In the genomic region with DNA sequence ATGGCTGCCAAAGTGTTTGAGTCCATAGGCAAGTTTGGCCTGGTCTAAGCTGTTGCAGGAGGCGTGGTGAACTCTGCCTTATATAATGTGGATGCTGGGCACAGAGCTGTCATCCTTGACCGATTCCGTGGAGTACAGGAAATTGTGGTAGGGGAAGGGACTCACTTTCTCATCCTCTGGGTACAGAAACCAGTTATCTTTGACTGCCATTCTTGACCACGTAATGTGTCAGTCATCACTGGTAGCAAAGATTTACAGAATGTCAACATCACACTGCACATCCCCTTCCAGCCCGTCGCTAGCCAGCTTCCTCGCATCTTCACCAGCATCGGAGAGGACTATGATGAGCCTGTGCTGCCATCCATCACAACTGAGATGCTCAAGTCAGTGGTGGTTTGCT, we compare ENCODE assay signal across 17 cellular contexts.
DNase-seq lines count a peak whose midpoint lies in the region; ATAC-seq, FAIRE-seq and TF ChIP-seq lines count a peak whose summit lies in the region.
"Had no signal": no experiment of that assay in that cellular context is flagged by ENCODE, and none has a peak within 500 bp of the region (broad histone marks: within the 10 kb centered on the region; RNA-seq: fewer than 3 reads in every experiment).

No MANE protein-coding gene starts in this region.

- H3K9me3 ChIP-seq in K562 (replicated peaks; ENCODE audit: control insufficient read depth, insufficient read depth, low read depth, low read length) (no peaks in the 10 kb centered on the region), OCI-LY7 (ENCODE audit: low read length) (no peaks in the 10 kb centered on the region)
- H3K9me3 ChIP-seq: BE2C had no signal

- H3K9me1 ChIP-seq in K562 (ENCODE audit: control insufficient read depth, insufficient read depth, low read length): no peaks in the 10 kb centered on the region

- peaks cover 17% of the 10 kb centered on the region for H3K4me1 Mint-ChIP-seq in stimulated activated memory B cell treated with anti-CD40 and anti-IgM and Interleukin-4, amounts not matched to agents 10 μg/mL and 1 μg/mL and 100 μg/mL, for 72 hours

- H3K4me3 Mint-ChIP-seq in stimulated activated memory B cell treated with anti-CD40 and anti-IgM and Interleukin-4, amounts not matched to agents 10 μg/mL and 1 μg/mL and 100 μg/mL, for 72 hours: no peak overlapping the region

- ATAC-seq in K562 (no peak), GM18867 (IDR thresholded peaks at IDR 0.05; ENCODE audit: unreplicated experiment) (no peak)
- ATAC-seq in stimulated activated memory B cell treated with anti-CD40 and anti-IgM and Interleukin-4, amounts not matched to agents 10 μg/mL and 1 μg/mL and 100 μg/mL, for 72 hours: no peak
- ATAC-seq: HepG2 had no signal

- no peaks in the 10 kb centered on the region for H4K20me1 ChIP-seq in K562 (replicated peaks; ENCODE audit: control insufficient read depth, insufficient read depth, low read length)
- no peaks in the 10 kb centered on the region for H4K20me1 ChIP-seq in OCI-LY7 (ENCODE audit: insufficient read depth, low read length)

- H3K4me3 ChIP-seq in K562 (no peak overlapping the region), OCI-LY7 (ENCODE audit: low read depth, low read length, poor library complexity, severe bottlenecking) (no peak overlapping the region)

- in situ Hi-C loops in K562 (cut with MboI): no loop called here

- TF ChIP-seq RAD21 in K562 (CRISPR knock-in tag; conservative IDR thresholded peaks at IDR 0.05 in 1 of 2, IDR thresholded peaks at IDR 0.05 in 1 of 2): no peak

- no peak for TF ChIP-seq POLR2A in GM12891 (IDR thresholded peaks at IDR 0.05; ENCODE audit: low read depth, low read length)
- no peak for TF ChIP-seq POLR2A in K562 (conservative IDR thresholded peaks at IDR 0.05)

- H3K36me3 Mint-ChIP-seq in stimulated activated memory B cell treated with anti-CD40 and anti-IgM and Interleukin-4, amounts not matched to agents 10 μg/mL and 1 μg/mL and 100 μg/mL, for 72 hours: no peaks in the 10 kb centered on the region

- no peak overlapping the region for H3K4me2 ChIP-seq in K562 (ENCODE audit: insufficient read depth, low read length)
- H3K4me2 ChIP-seq in OCI-LY7 (ENCODE audit: low read length): no peak overlapping the region

- FAIRE-seq in GM12891 (lab: Jason Lieb, UNC): peak; percentile 90
- FAIRE-seq in RCC 7860 (lab: Jason Lieb, UNC): peak; percentile 97
- peak; percentile 11 for FAIRE-seq in K562 (lab: Jason Lieb, UNC)
- FAIRE-seq: H54, HepG2 had no signal

- CTCF ChIA-PET in K562 (lab: Yijun Ruan, JAX; ENCODE audit: low intra/inter-chr PET ratio): no interaction called here
- CTCF ChIA-PET in OCI-LY7 (lab: Charles Lee; ENCODE audit: unreplicated experiment): no interaction called here

- H2AFZ ChIP-seq in K562 (ENCODE audit: low read depth, low read length) (no peak overlapping the region), OCI-LY7 (ENCODE audit: low read length) (no peak overlapping the region)

- peak overlapping the region; percentile 5 for H3K27ac Mint-ChIP-seq in stimulated activated memory B cell treated with anti-CD40 and anti-IgM and Interleukin-4, amounts not matched to agents 10 μg/mL and 1 μg/mL and 100 μg/mL, for 72 hours

- H3K27me3 Mint-ChIP-seq in stimulated activated memory B cell treated with anti-CD40 and anti-IgM and Interleukin-4, amounts not matched to agents 10 μg/mL and 1 μg/mL and 100 μg/mL, for 72 hours: no peaks in the 10 kb centered on the region

- H3K9me3 Mint-ChIP-seq in stimulated activated memory B cell treated with anti-CD40 and anti-IgM and Interleukin-4, amounts not matched to agents 10 μg/mL and 1 μg/mL and 100 μg/mL, for 72 hours: no peaks in the 10 kb centered on the region
- H3K9me3 Mint-ChIP-seq: CD8-positive, alpha-beta memory T cell had no signal

- H3K79me2 ChIP-seq in K562 (ENCODE audit: control insufficient read depth, insufficient read depth, low read length) (no peaks in the 10 kb centered on the region), OCI-LY7 (ENCODE audit: insufficient read depth, low read depth, low read length) (no peaks in the 10 kb centered on the region)

- H3K4me1 ChIP-seq in K562 (replicated peaks in 1 of 2; ENCODE audit: control insufficient read depth in 2 of 2, insufficient read depth in 2 of 2, low read length in 2 of 2): 0 out of 5 replicates have a peak, but pooled peaks cover 0 to 3% of the 10 kb centered on the region in 2 experiments
- H3K4me1 ChIP-seq in OCI-LY7 (ENCODE audit: insufficient read depth, low read length, poor library complexity, severe bottlenecking): no peaks in the 10 kb centered on the region
- H3K4me1 ChIP-seq: BE2C had no signal

- H3K9ac ChIP-seq in K562 (ENCODE audit: insufficient read depth in 1 of 2, low read depth in 2 of 2, low read length in 2 of 2): no peak overlapping the region

- POLR2A ChIA-PET in K562 (lab: Yijun Ruan, JAX): interaction anchor here (0.6 to 1.6 kb wide), 6 partner anchors 9 to 503 kb away, joined by 3 to 5 read pairs (median 4); no protein-coding TSS in a partner anchor
- POLR2A ChIA-PET in OCI-LY7 (lab: Charles Lee): no interaction called here

- intact Hi-C loops in K562 (cut with micrococcal nuclease): loop anchor here (10.0 kb wide), 1 partner anchor 215 kb away; the partner anchor contains the start of gene JUN
- intact Hi-C loops in OCI-LY7 (cut with micrococcal nuclease; ENCODE audit: unreplicated experiment): no loop called here

- DNase-seq in GM12891 (ENCODE audit: insufficient read length, low spot score) (no peak), RCC 7860 (ENCODE audit: low spot score) (peak; percentile 95), K562 (ENCODE audit: extremely low read depth in 1 of 4, low spot score in 3 of 4) (peak in 1 of 4 experiments; percentile 34), OCI-LY7 (ENCODE audit: low spot score) (no peak), GM20000 (ENCODE audit: low spot score) (no peak)
- DNase-seq: BE2C; CD8-positive, alpha-beta memory T cell; Karpas-422; NCI-H1417; NCI-H2029; NCI-H524; SIG-M5; SW 1271 had no signal

- TF ChIP-seq EP300 in K562 (IDR thresholded peaks at IDR 0.05; ENCODE audit: low read length): peak; percentile 11; the same call in 1 of the 2 replicates

- no peaks in the 10 kb centered on the region for H3K36me3 ChIP-seq in K562 (ENCODE audit: control insufficient read depth, insufficient read depth, low read length)
- H3K36me3 ChIP-seq in OCI-LY7 (ENCODE audit: insufficient read depth, low read length): no peaks in the 10 kb centered on the region
- H3K36me3 ChIP-seq: BE2C had no signal

- no TSS peak for BruUV-seq in K562 (replicated peaks; lab: Mats Ljungman, UMichigan)
- BruUV-seq in OCI-LY7 (replicated peaks; lab: Mats Ljungman, UMichigan): no TSS peak

- no peaks in the 10 kb centered on the region for H3K27me3 ChIP-seq in K562 (ENCODE audit: control insufficient read depth in 2 of 2, insufficient read depth in 2 of 2, low read length in 2 of 2)
- H3K27me3 ChIP-seq: BE2C had no signal

- H3K9me2 ChIP-seq in OCI-LY7 (ENCODE audit: insufficient read depth, low read length): no peaks in the 10 kb centered on the region

- 7% methylated on average over 8 of the region's 8 CpGs for WGBS in K562 (ENCODE audit: insufficient coverage, low coverage, missing lambda C conversion rate)

- TF ChIP-seq CTCF in K562 (IDR thresholded peaks at IDR 0.05 in 2 of 3, conservative IDR thresholded peaks at IDR 0.05 in 1 of 3; ENCODE audit: insufficient read depth in 2 of 3, low read depth in 1 of 3, low read length in 3 of 3) (no peak), OCI-LY7 (conservative IDR thresholded peaks at IDR 0.05; ENCODE audit: low read length) (no peak), GM20000 (IDR thresholded peaks at IDR 0.05; ENCODE audit: extremely low read depth, missing control alignments) (no peak)

- no peak overlapping the region for H3K27ac ChIP-seq in K562 (ENCODE audit: extremely low read depth, low read depth, low read length)
- no peak overlapping the region for H3K27ac ChIP-seq in OCI-LY7 (ENCODE audit: low read depth, low read length, poor library complexity, severe bottlenecking)

TF ChIP-seq in GM12891, 5 proteins besides CTCF, POLR2A, EP300 and RAD21:
- no peak for TF ChIP-seq TAF1 (IDR thresholded peaks at IDR 0.05; ENCODE audit: low read depth, low read length)
- no peak for TF ChIP-seq SPI1 (IDR thresholded peaks at IDR 0.05; ENCODE audit: low read depth, low read length)
- no peak for TF ChIP-seq POU2F2 (IDR thresholded peaks at IDR 0.05; ENCODE audit: low read depth, low read length)
- TF ChIP-seq POLR2AphosphoS5 (IDR thresholded peaks at IDR 0.05; ENCODE audit: low read depth, low read length): no peak
- no peak for TF ChIP-seq PAX5 (IDR thresholded peaks at IDR 0.05; ENCODE audit: insufficient read depth, low read length, severe bottlenecking)
TF ChIP-seq in GM12891: peak in this region for 0.

TF ChIP-seq in K562, 482 proteins besides CTCF, POLR2A, EP300 and RAD21 (continues in another document):
- no peak for TF ChIP-seq ZNF253 (CRISPR knock-in tag; conservative IDR thresholded peaks at IDR 0.05)
- TF ChIP-seq ZNF707 (CRISPR knock-in tag; conservative IDR thresholded peaks at IDR 0.05): no peak
- no peak for TF ChIP-seq DNMT1 (IDR thresholded peaks at IDR 0.05)
- no peak for TF ChIP-seq HDAC8 (tag; IDR thresholded peaks at IDR 0.05)
- TF ChIP-seq, protein P1, sequence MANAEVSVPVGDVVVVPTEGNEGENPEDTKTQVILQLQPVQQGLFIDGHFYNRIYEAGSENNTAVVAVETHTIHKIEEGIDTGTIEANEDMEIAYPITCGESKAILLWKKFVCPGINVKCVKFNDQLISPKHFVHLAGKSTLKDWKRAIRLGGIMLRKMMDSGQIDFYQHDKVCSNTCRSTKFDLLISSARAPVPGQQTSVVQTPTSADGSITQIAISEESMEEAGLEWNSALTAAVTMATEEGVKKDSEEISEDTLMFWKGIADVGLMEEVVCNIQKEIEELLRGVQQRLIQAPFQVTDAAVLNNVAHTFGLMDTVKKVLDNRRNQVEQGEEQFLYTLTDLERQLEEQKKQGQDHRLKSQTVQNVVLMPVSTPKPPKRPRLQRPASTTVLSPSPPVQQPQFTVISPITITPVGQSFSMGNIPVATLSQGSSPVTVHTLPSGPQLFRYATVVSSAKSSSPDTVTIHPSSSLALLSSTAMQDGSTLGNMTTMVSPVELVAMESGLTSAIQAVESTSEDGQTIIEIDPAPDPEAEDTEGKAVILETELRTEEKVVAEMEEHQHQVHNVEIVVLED (CRISPR knock-in tag; IDR thresholded peaks at IDR 0.05): no peak
- peak; percentile 21 for TF ChIP-seq CCNT2 (IDR thresholded peaks at IDR 0.05; ENCODE audit: borderline replicate concordance, extremely low read depth, insufficient read length, low read depth, low read length)
